In genomic region chr19:5692785-5693194, GRCh38 we compare ENCODE assay signal across 1 cellular context.
TF ChIP-seq lines count a peak whose summit lies in the region.

No MANE protein-coding gene starts in this region.

TF ChIP-seq in SK-N-SH, 30 proteins besides CTCF, POLR2A, EP300 and RAD21 (continued from another document):
- TF ChIP-seq POLR2AphosphoS5 (IDR thresholded peaks at IDR 0.05; ENCODE audit: low read depth, low read length) (no peak; the same call in 1 of the 2 replicates), RCOR1 (IDR thresholded peaks at IDR 0.05; ENCODE audit: low read length) (no peak), FOXM1 (IDR thresholded peaks at IDR 0.05; ENCODE audit: low read depth) (no peak), CHD2 (IDR thresholded peaks at IDR 0.05; ENCODE audit: low read length, partially characterized antibody) (no peak), YY1 (IDR thresholded peaks at IDR 0.05; ENCODE audit: low read depth) (no peak), MAX (IDR thresholded peaks at IDR 0.05; ENCODE audit: low read depth) (no peak), SIN3A (IDR thresholded peaks at IDR 0.05; ENCODE audit: borderline replicate concordance, low read depth, low read length) (no peak), NFIC (IDR thresholded peaks at IDR 0.05; ENCODE audit: borderline replicate concordance) (no peak), GABPA (IDR thresholded peaks at IDR 0.05; ENCODE audit: low read depth) (no peak), RFX5 (IDR thresholded peaks at IDR 0.05; ENCODE audit: low read length) (no peak)
